Comparison of ENCODE assay signal across 19 cellular contexts in genomic region chr6:17899491-17899890, GRCh38.
DNase-seq lines count a peak whose midpoint lies in the region; ATAC-seq, FAIRE-seq and TF ChIP-seq lines count a peak whose summit lies in the region.
"Had no signal": no experiment of that assay in that cellular context is flagged by ENCODE, and none has a peak within 500 bp of the region (broad histone marks: within the 10 kb centered on the region; RNA-seq: fewer than 3 reads in every experiment).

No MANE protein-coding gene starts in this region.

- H3K9me3 Mint-ChIP-seq in stimulated activated effector memory CD8-positive, alpha-beta T cell treated with anti-CD3 and anti-CD28 coated beads, Interleukin-12 subunit alpha, Interleukin-12 subunit beta, amount 100 ng/mL, for 72 hours, result peaks cover 10% of the 10 kb centered on the region

- H3K36me3 ChIP-seq in endothelial cell of umbilical vein (ENCODE audit: control insufficient read depth in 2 of 2, extremely low read depth in 1 of 2, insufficient read depth in 2 of 2, low read length in 2 of 2), result peaks cover 2 to 5% of the 10 kb centered on the region in 2 experiments
- no peaks in the 10 kb centered on the region for H3K36me3 ChIP-seq in prostate gland
- H3K36me3 ChIP-seq in subcutaneous abdominal adipose tissue (ENCODE audit: control insufficient read depth in 5 of 5, insufficient read depth in 5 of 5, low read length in 5 of 5), result peaks cover 3 to 27% (median 17%) of the 10 kb centered on the region in 5 donors
- H3K36me3 ChIP-seq in HAP-1 (replicated peaks), result peaks cover 8% of the 10 kb centered on the region; the same call in 1 of the 2 replicates

- H3K27ac Mint-ChIP-seq in stimulated activated effector memory CD8-positive, alpha-beta T cell treated with anti-CD3 and anti-CD28 coated beads, Interleukin-12 subunit alpha, Interleukin-12 subunit beta, amount 100 ng/mL, for 72 hours, result no peak overlapping the region
- H3K27ac Mint-ChIP-seq: B cell; CD4-positive, CD25-positive, alpha-beta regulatory T cell; CD8-positive, alpha-beta T cell; GM23338; H9; HFFc6 had no signal

- BruUV-seq in endothelial cell of umbilical vein (replicated peaks; lab: Mats Ljungman, UMichigan), result no TSS peak

- H3K9me3 ChIP-seq in endothelial cell of umbilical vein (replicated peaks; ENCODE audit: control insufficient read depth, insufficient read depth, low read length) (peaks cover 9% of the 10 kb centered on the region), prostate gland (no peaks in the 10 kb centered on the region), subcutaneous abdominal adipose tissue (ENCODE audit: control insufficient read depth in 5 of 5, low read length in 5 of 5) (peaks cover 8 to 13% (median 12%) of the 10 kb centered on the region in 5 donors), HAP-1 (peaks cover 12% of the 10 kb centered on the region)

- TF ChIP-seq POLR2A in endothelial cell of umbilical vein (IDR thresholded peaks at IDR 0.05; ENCODE audit: low read depth, low read length), result no peak
- no peak for TF ChIP-seq POLR2A in prostate gland (IDR thresholded peaks at IDR 0.05)

- no peak overlapping the region for H2AFZ ChIP-seq in endothelial cell of umbilical vein (ENCODE audit: low read depth, low read length)
- H2AFZ ChIP-seq: GM23338 had no signal

- no peaks in the 10 kb centered on the region for H3K4me1 Mint-ChIP-seq in stimulated activated effector memory CD8-positive, alpha-beta T cell treated with anti-CD3 and anti-CD28 coated beads, Interleukin-12 subunit alpha, Interleukin-12 subunit beta, amount 100 ng/mL, for 72 hours
- H3K4me1 Mint-ChIP-seq: B cell; CD4-positive, CD25-positive, alpha-beta regulatory T cell had no signal

- 51% methylated on average over 4 of the region's 4 CpGs for WGBS in prostate gland

- dilution Hi-C loops in endothelial cell of umbilical vein (cut with MboI; ENCODE audit: extremely low pct_ligation_motif_present, low sequenced_read_pairs), result no loop called here

- FAIRE-seq in endothelial cell of umbilical vein (lab: Jason Lieb, UNC), result peak; percentile 28
- FAIRE-seq: G401.6, GM12892 had no signal

- H3K79me2 ChIP-seq in endothelial cell of umbilical vein (ENCODE audit: control insufficient read depth, insufficient read depth, low read length), result peaks cover 10% of the 10 kb centered on the region

- H4K20me1 ChIP-seq in endothelial cell of umbilical vein (replicated peaks; ENCODE audit: control insufficient read depth, extremely low read depth, insufficient read depth, low read length), result no peaks in the 10 kb centered on the region
- H4K20me1 ChIP-seq: BLaER1 had no signal

- H3K4me1 ChIP-seq in endothelial cell of umbilical vein (ENCODE audit: control insufficient read depth, extremely low read depth, insufficient read depth, low read length) (no peaks in the 10 kb centered on the region), prostate gland (replicated peaks) (no peaks in the 10 kb centered on the region), subcutaneous abdominal adipose tissue (ENCODE audit: control insufficient read depth in 5 of 5, insufficient read depth in 5 of 5, low read length in 5 of 5) (peaks cover 0 to 21% (median 17%) of the 10 kb centered on the region in 5 donors), HAP-1 (0 out of 2 replicates have a peak, but pooled peaks cover 7% of the 10 kb centered on the region)
- H3K4me1 ChIP-seq: BLaER1, Caco-2 had no signal

- POLR2A ChIA-PET in endothelial cell of umbilical vein (lab: Charles Lee), result no interaction called here

- H3K4me3 ChIP-seq in endothelial cell of umbilical vein (replicated peaks in 1 of 3; ENCODE audit: insufficient read depth in 1 of 3, low read depth in 1 of 3, low read length in 3 of 3) (no peak overlapping the region), prostate gland (no peak overlapping the region), subcutaneous abdominal adipose tissue (ENCODE audit: low read depth in 1 of 5, low read length in 5 of 5) (no peak overlapping the region), HAP-1 (no peak overlapping the region)
- H3K4me3 ChIP-seq: BLaER1, GM23338 had no signal

- ATAC-seq in stimulated activated effector memory CD8-positive, alpha-beta T cell treated with anti-CD3 and anti-CD28 coated beads, Interleukin-12 subunit alpha, Interleukin-12 subunit beta, amount 100 ng/mL, for 72 hours, result no peak
- ATAC-seq: CD8-positive, alpha-beta T cell; GM23338 had no signal

- no peaks in the 10 kb centered on the region for H3K9me1 ChIP-seq in endothelial cell of umbilical vein (replicated peaks; ENCODE audit: control insufficient read depth, extremely low read depth, insufficient read depth, low read length)

- TF ChIP-seq CTCF in endothelial cell of umbilical vein (IDR thresholded peaks at IDR 0.05; ENCODE audit: extremely low read depth in 1 of 2, insufficient read depth in 1 of 2, low read depth in 1 of 2, low read length in 2 of 2), result no peak
- no peak for TF ChIP-seq CTCF in prostate gland (IDR thresholded peaks at IDR 0.05)

- CTCF ChIA-PET in endothelial cell of umbilical vein (lab: Charles Lee), result interaction anchor here (1.0 kb wide), 1 partner anchor 10 kb away, joined by 3 read pairs; no protein-coding TSS in a partner anchor

- no peak overlapping the region for H3K9ac ChIP-seq in endothelial cell of umbilical vein (replicated peaks; ENCODE audit: extremely low read depth, insufficient read depth, low read length)
- no peak overlapping the region for H3K9ac ChIP-seq in subcutaneous abdominal adipose tissue (ENCODE audit: low read length in 5 of 5)
- H3K9ac ChIP-seq: BLaER1 had no signal

- DNase-seq in endothelial cell of umbilical vein (ENCODE audit: low read depth, low spot score) (no peak), prostate gland (ENCODE audit: low spot score) (peak; percentile 11), HAP-1 (ENCODE audit: low spot score in 2 of 2) (no peak), nucleus accumbens (lab: John Stamatoyannopoulos, UW) (no peak)
- no peak for DNase-seq in stimulated activated effector memory CD8-positive, alpha-beta T cell treated with anti-CD3 and anti-CD28 coated beads, Interleukin-12 subunit alpha, Interleukin-12 subunit beta, amount 100 ng/mL, for 72 hours (ENCODE audit: low spot score in 2 of 2)
- DNase-seq: Caco-2; CD4-positive, CD25-positive, alpha-beta regulatory T cell; CD8-positive, alpha-beta T cell; DMS153; DND-41; H9; HFFc6 had no signal

- H3K27ac ChIP-seq in endothelial cell of umbilical vein (ENCODE audit: insufficient read depth, low read depth, low read length), result no peak overlapping the region
- no peak overlapping the region for H3K27ac ChIP-seq in prostate gland
- peak overlapping the region; percentile 42 for H3K27ac ChIP-seq in subcutaneous abdominal adipose tissue (ENCODE audit: low read depth, low read length)
- H3K27ac ChIP-seq: BLaER1, C4-2B had no signal

- H3K27me3 ChIP-seq in endothelial cell of umbilical vein (ENCODE audit: control insufficient read depth in 2 of 2, insufficient read depth in 2 of 2, low read length in 2 of 2), result no peaks in the 10 kb centered on the region
- no peaks in the 10 kb centered on the region for H3K27me3 ChIP-seq in prostate gland (replicated peaks; ENCODE audit: insufficient read depth)
- no peaks in the 10 kb centered on the region for H3K27me3 ChIP-seq in subcutaneous abdominal adipose tissue (ENCODE audit: control insufficient read depth in 5 of 5, insufficient read depth in 4 of 5, low read length in 5 of 5)
- H3K27me3 ChIP-seq in HAP-1 (ENCODE audit: low read depth), result no peaks in the 10 kb centered on the region
- H3K27me3 ChIP-seq: BLaER1 had no signal

- no peaks in the 10 kb centered on the region for H3K36me3 Mint-ChIP-seq in stimulated activated effector memory CD8-positive, alpha-beta T cell treated with anti-CD3 and anti-CD28 coated beads, Interleukin-12 subunit alpha, Interleukin-12 subunit beta, amount 100 ng/mL, for 72 hours
- H3K36me3 Mint-ChIP-seq: CD4-positive, CD25-positive, alpha-beta regulatory T cell; CD8-positive, alpha-beta T cell had no signal

- in situ Hi-C loops in HAP-1 (cut with MboI; ENCODE audit: low sequenced_read_pairs), result no loop called here

- intact Hi-C loops in endothelial cell of umbilical vein (cut with micrococcal nuclease), result no loop called here
- intact Hi-C loops in prostate gland (cut with DNase I), result no loop called here

- no peak overlapping the region for H3K4me3 Mint-ChIP-seq in stimulated activated effector memory CD8-positive, alpha-beta T cell treated with anti-CD3 and anti-CD28 coated beads, Interleukin-12 subunit alpha, Interleukin-12 subunit beta, amount 100 ng/mL, for 72 hours
- H3K4me3 Mint-ChIP-seq: B cell; CD4-positive, CD25-positive, alpha-beta regulatory T cell; CD8-positive, alpha-beta T cell; GM23338; H9; HFFc6 had no signal

- no peak overlapping the region for H3K4me2 ChIP-seq in endothelial cell of umbilical vein (ENCODE audit: insufficient read depth, low read length)
- H3K4me2 ChIP-seq: BLaER1, GM23338 had no signal

TF ChIP-seq in endothelial cell of umbilical vein, 7 proteins besides CTCF, POLR2A, EP300 and RAD21:
- TF ChIP-seq EZH2 (IDR thresholded peaks at IDR 0.05; ENCODE audit: borderline replicate concordance, low read depth, low read length, severe bottlenecking) (no peak), MYC (IDR thresholded peaks at IDR 0.05; ENCODE audit: low read depth, low read length) (no peak), GATA2 (IDR thresholded peaks at IDR 0.05; ENCODE audit: insufficient read depth, insufficient read length, low read depth, low read length) (no peak), JUN (IDR thresholded peaks at IDR 0.05; ENCODE audit: borderline replicate concordance, insufficient read depth, insufficient read length, low read depth) (no peak), MAX (IDR thresholded peaks at IDR 0.05; ENCODE audit: insufficient read depth, insufficient read length) (no peak)
